In genomic region chr6:168533428-168533827, GRCh38 we compare ENCODE assay signal across 20 cellular contexts.
DNase-seq lines count a peak whose midpoint lies in the region; ATAC-seq and TF ChIP-seq lines count a peak whose summit lies in the region.
"Had no signal": no experiment of that assay in that cellular context is flagged by ENCODE, and none has a peak within 500 bp of the region (broad histone marks: within the 10 kb centered on the region; RNA-seq: fewer than 3 reads in every experiment).

No MANE protein-coding gene starts in this region.

- peak; percentile 8 for DNase-seq in NCI-H510A treated with DMSO at 0.1 percent for 48 hours (lab: John Stamatoyannopoulos, UW)
- no peak for DNase-seq in NCI-H510A (lab: John Stamatoyannopoulos, UW)
- peak; percentile 31 for DNase-seq in dermis blood vessel endothelial cell
- DNase-seq in left colon: no peak
- DNase-seq in thyroid gland: peak; percentile 67 to 69
- DNase-seq in natural killer cell: no peak
- no peak for DNase-seq in effector memory CD8-positive, alpha-beta T cell
- DNase-seq: 8988T; activated CD4-positive, alpha-beta memory T cell treated with anti-CD3 and anti-CD28 coated beads, Interleukin-2, amount 10 ng/mL, durations not matched to agents 7 days and 5 days; activated T-cell treated with anti-CD3 and anti-CD28 coated beads, Interleukin-2, amount 50 U/mL, for 4 hours; colonic mucosa; lower lobe of right lung; naive B cell; NCI-H446 treated with DMSO at 0.1 percent for 48 hours; posterior cingulate gyrus; T-helper 17 cell had no signal

- no peak overlapping the region for H3K27ac Mint-ChIP-seq in natural killer cell
- H3K27ac Mint-ChIP-seq in activated T-helper 17 cell treated with anti-CD3 and anti-CD28 coated beads, Interleukin-2, amount 50 U/mL, for 72 hours: no peak overlapping the region
- no peak overlapping the region for H3K27ac Mint-ChIP-seq in effector memory CD8-positive, alpha-beta T cell
- H3K27ac Mint-ChIP-seq: activated CD4-positive, alpha-beta memory T cell treated with anti-CD3 and anti-CD28 coated beads, Interleukin-2, amount 10 ng/mL, durations not matched to agents 7 days and 5 days; activated naive CD4-positive, alpha-beta T cell treated with anti-CD3 and anti-CD28 coated beads, Interleukin-2, amount 50 U/mL, for 72 hours; naive B cell; T-helper 17 cell; WTC11 had no signal

- peak overlapping the region; percentile 1 to 37 (median 25) for H3K27ac ChIP-seq in thyroid gland
- H3K27ac ChIP-seq: colonic mucosa, lower lobe of right lung had no signal

- peaks cover 5 to 10% of the 10 kb centered on the region in 2 donors for H3K4me1 ChIP-seq in thyroid gland
- H3K4me1 ChIP-seq: colonic mucosa, lower lobe of right lung had no signal

- TF ChIP-seq CTCF in thyroid gland (IDR thresholded peaks at IDR 0.05) (no peak), natural killer cell (IDR thresholded peaks at IDR 0.05) (no peak)

- no peak for TF ChIP-seq POLR2A in thyroid gland (IDR thresholded peaks at IDR 0.05)

- H3K9me3 Mint-ChIP-seq in natural killer cell: no peaks in the 10 kb centered on the region
- H3K9me3 Mint-ChIP-seq in activated T-helper 17 cell treated with anti-CD3 and anti-CD28 coated beads, Interleukin-2, amount 50 U/mL, for 72 hours: no peaks in the 10 kb centered on the region
- H3K9me3 Mint-ChIP-seq in effector memory CD8-positive, alpha-beta T cell: no peaks in the 10 kb centered on the region
- H3K9me3 Mint-ChIP-seq: activated CD4-positive, alpha-beta memory T cell treated with anti-CD3 and anti-CD28 coated beads, Interleukin-2, amount 10 ng/mL, durations not matched to agents 7 days and 5 days; activated naive CD4-positive, alpha-beta T cell treated with anti-CD3 and anti-CD28 coated beads, Interleukin-2, amount 50 U/mL, for 72 hours; activated T-cell treated with anti-CD3 and anti-CD28 coated beads, Interleukin-2, amount 50 U/mL, for 4 hours; naive B cell; WTC11 had no signal

- no peaks in the 10 kb centered on the region for H3K27me3 Mint-ChIP-seq in natural killer cell (ENCODE audit: low read depth in 2 of 2)
- no peaks in the 10 kb centered on the region for H3K27me3 Mint-ChIP-seq in activated T-helper 17 cell treated with anti-CD3 and anti-CD28 coated beads, Interleukin-2, amount 50 U/mL, for 72 hours
- H3K27me3 Mint-ChIP-seq in effector memory CD8-positive, alpha-beta T cell: peaks cover 11 to 32% of the 10 kb centered on the region in 2 donors
- H3K27me3 Mint-ChIP-seq: activated CD4-positive, alpha-beta memory T cell treated with anti-CD3 and anti-CD28 coated beads, Interleukin-2, amount 10 ng/mL, durations not matched to agents 7 days and 5 days had no signal

- ATAC-seq in left colon (peak; percentile 44), natural killer cell (no peak)
- ATAC-seq in activated T-helper 17 cell treated with anti-CD3 and anti-CD28 coated beads, Interleukin-2, amount 50 U/mL, for 72 hours (replicated peaks): no peak
- no peak for ATAC-seq in effector memory CD8-positive, alpha-beta T cell (replicated peaks)
- ATAC-seq: activated naive CD4-positive, alpha-beta T cell treated with anti-CD3 and anti-CD28 coated beads, Interleukin-2, amount 50 U/mL, for 72 hours; activated T-cell treated with anti-CD3 and anti-CD28 coated beads, Interleukin-2, amount 50 U/mL, for 4 hours; T-helper 17 cell; WTC11 had no signal

- no peaks in the 10 kb centered on the region for H3K36me3 ChIP-seq in thyroid gland
- H3K36me3 ChIP-seq: colonic mucosa, lower lobe of right lung, tibial nerve had no signal

- 10 to 12% methylated on average over 4 of the region's 4 CpGs for WGBS in thyroid gland, 2 donors

- H3K36me3 Mint-ChIP-seq in natural killer cell: no peaks in the 10 kb centered on the region
- no peaks in the 10 kb centered on the region for H3K36me3 Mint-ChIP-seq in activated T-helper 17 cell treated with anti-CD3 and anti-CD28 coated beads, Interleukin-2, amount 50 U/mL, for 72 hours (ENCODE audit: low read depth)
- H3K36me3 Mint-ChIP-seq in effector memory CD8-positive, alpha-beta T cell (ENCODE audit: insufficient read depth): no peaks in the 10 kb centered on the region
- H3K36me3 Mint-ChIP-seq: activated naive CD4-positive, alpha-beta T cell treated with anti-CD3 and anti-CD28 coated beads, Interleukin-2, amount 50 U/mL, for 72 hours; naive B cell; WTC11 had no signal

- peaks cover 0 to 5% of the 10 kb centered on the region in 2 donors for H3K4me1 Mint-ChIP-seq in natural killer cell
- no peaks in the 10 kb centered on the region for H3K4me1 Mint-ChIP-seq in activated T-helper 17 cell treated with anti-CD3 and anti-CD28 coated beads, Interleukin-2, amount 50 U/mL, for 72 hours
- peaks cover 0 to 2% of the 10 kb centered on the region in 2 donors for H3K4me1 Mint-ChIP-seq in effector memory CD8-positive, alpha-beta T cell (ENCODE audit: low read depth in 2 of 2)
- H3K4me1 Mint-ChIP-seq: activated CD4-positive, alpha-beta memory T cell treated with anti-CD3 and anti-CD28 coated beads, Interleukin-2, amount 10 ng/mL, durations not matched to agents 7 days and 5 days had no signal

- no peak overlapping the region for H3K4me3 Mint-ChIP-seq in natural killer cell
- H3K4me3 Mint-ChIP-seq in activated T-helper 17 cell treated with anti-CD3 and anti-CD28 coated beads, Interleukin-2, amount 50 U/mL, for 72 hours: no peak overlapping the region
- no peak overlapping the region for H3K4me3 Mint-ChIP-seq in effector memory CD8-positive, alpha-beta T cell
- H3K4me3 Mint-ChIP-seq: activated CD4-positive, alpha-beta memory T cell treated with anti-CD3 and anti-CD28 coated beads, Interleukin-2, amount 10 ng/mL, durations not matched to agents 7 days and 5 days; activated T-cell treated with anti-CD3 and anti-CD28 coated beads, Interleukin-2, amount 50 U/mL, for 4 hours; naive B cell; T-helper 17 cell; WTC11 had no signal

- H3K9me3 ChIP-seq in thyroid gland: no peaks in the 10 kb centered on the region
- H3K9me3 ChIP-seq: colonic mucosa, lower lobe of right lung, tibial nerve had no signal

- no peak overlapping the region for H3K4me3 ChIP-seq in thyroid gland (replicated peaks in 1 of 3)
- H3K4me3 ChIP-seq: colonic mucosa, lower lobe of right lung, tibial nerve had no signal

- H3K27me3 ChIP-seq in thyroid gland: no peaks in the 10 kb centered on the region
- H3K27me3 ChIP-seq: colonic mucosa, tibial nerve had no signal

- intact Hi-C loops in left colon (cut with DNase I, micrococcal nuclease): no loop called here
- intact Hi-C loops in thyroid gland (cut with DNase I): no loop called here
- intact Hi-C loops in natural killer cell (cut with micrococcal nuclease): no loop called here

Comparison
In these comparisons a context has a peak if more than half of its experiments do, and no peak if none do; other contexts are left out.
1. DNase-seq: peak in NCI-H510A treated with DMSO at 0.1 percent for 48 hours (single experiment), dermis blood vessel endothelial cell (single experiment) and thyroid gland (2 of 2); none in NCI-H510A (single experiment), left colon (0 of 2), natural killer cell (single experiment) and effector memory CD8-positive, alpha-beta T cell (0 of 3).